In genomic region chr13:32415019-32415418, GRCh38 we compare ENCODE assay signal across 9 cellular contexts. TPM values are rescaled to one million over a fixed set of nuclear protein-coding genes. Genes with fewer than 3 reads are reported as not detected.
DNase-seq lines count a peak whose midpoint lies in the region; ATAC-seq and TF ChIP-seq lines count a peak whose summit lies in the region.
"Had no signal": no experiment of that assay in that cellular context is flagged by ENCODE, and none has a peak within 500 bp of the region (broad histone marks: within the 10 kb centered on the region; RNA-seq: fewer than 3 reads in every experiment).

No MANE protein-coding gene starts in this region.

- H3K9me3 ChIP-seq in left ventricle myocardium inferior (replicated peaks) (peaks cover 8% of the 10 kb centered on the region), OCI-LY3 (ENCODE audit: insufficient read depth, low read length) (peaks cover 6% of the 10 kb centered on the region; the same call in 1 of the 2 replicates), upper lobe of left lung (peaks cover 0 to 4% (median 0%) of the 10 kb centered on the region in 4 donors), prostate gland (no peaks in the 10 kb centered on the region)

- no peaks in the 10 kb centered on the region for H4K20me1 ChIP-seq in OCI-LY3 (ENCODE audit: insufficient read depth, low read length)

- H3K79me2 ChIP-seq in OCI-LY3 (ENCODE audit: low read length) = no peaks in the 10 kb centered on the region

- no peaks in the 10 kb centered on the region for H3K27me3 ChIP-seq in left ventricle myocardium inferior (ENCODE audit: low read depth)
- no peaks in the 10 kb centered on the region for H3K27me3 ChIP-seq in OCI-LY3 (ENCODE audit: low read depth, low read length)
- H3K27me3 ChIP-seq in upper lobe of left lung = no peaks in the 10 kb centered on the region
- H3K27me3 ChIP-seq in prostate gland (replicated peaks; ENCODE audit: insufficient read depth) = no peaks in the 10 kb centered on the region

- H3K4me1 ChIP-seq in left ventricle myocardium inferior (peaks cover 6% of the 10 kb centered on the region), OCI-LY3 (ENCODE audit: low read length) (no peaks in the 10 kb centered on the region), upper lobe of left lung (peaks cover under 1 to 3% (median under 1%) of the 10 kb centered on the region in 4 donors), prostate gland (replicated peaks) (no peaks in the 10 kb centered on the region)

- intact Hi-C loops in left ventricle myocardium inferior (cut with micrococcal nuclease) = no loop called here
- intact Hi-C loops in left ventricle myocardium superior (cut with micrococcal nuclease) = no loop called here
- intact Hi-C loops in prostate gland (cut with DNase I) = no loop called here

- H2AFZ ChIP-seq in OCI-LY3 (ENCODE audit: low read depth, low read length) = no peak overlapping the region

- H3K27ac ChIP-seq in left ventricle myocardium inferior (replicated peaks) (no peak overlapping the region), OCI-LY3 (ENCODE audit: low read length) (no peak overlapping the region), upper lobe of left lung (no peak overlapping the region), prostate gland (no peak overlapping the region)
- H3K27ac ChIP-seq: SK-N-MC had no signal

- H3K4me3 ChIP-seq in left ventricle myocardium inferior (no peak overlapping the region), OCI-LY3 (ENCODE audit: low read length) (no peak overlapping the region), upper lobe of left lung (no peak overlapping the region), prostate gland (no peak overlapping the region)
- H3K4me3 ChIP-seq: SK-N-MC had no signal

- H3K9ac ChIP-seq in OCI-LY3 (ENCODE audit: low read length) = no peak overlapping the region

- TF ChIP-seq CTCF in left ventricle myocardium inferior (IDR thresholded peaks at IDR 0.05; ENCODE audit: borderline replicate concordance) = peak; percentile 42
- TF ChIP-seq CTCF in OCI-LY3 (IDR thresholded peaks at IDR 0.05; ENCODE audit: low read depth, low read length) = peak; percentile 65
- TF ChIP-seq CTCF in upper lobe of left lung (IDR thresholded peaks at IDR 0.05) = peak in 4 of 6 experiments; percentile 22 to 32 (median 26)
- peak in 2 of 4 experiments; percentile 7 to 25 for TF ChIP-seq CTCF in prostate gland (IDR thresholded peaks at IDR 0.05)

- no peak for TF ChIP-seq POLR2A in erythroblast (IDR thresholded peaks at IDR 0.05; ENCODE audit: low read length)
- TF ChIP-seq POLR2A in upper lobe of left lung (IDR thresholded peaks at IDR 0.05) = no peak
- TF ChIP-seq POLR2A in prostate gland (IDR thresholded peaks at IDR 0.05) = no peak

- H3K36me3 ChIP-seq in left ventricle myocardium inferior = peaks cover 5% of the 10 kb centered on the region
- peaks cover 6% of the 10 kb centered on the region for H3K36me3 ChIP-seq in OCI-LY3 (replicated peaks; ENCODE audit: low read depth, low read length)
- peaks cover 0 to 6% (median 1%) of the 10 kb centered on the region in 4 donors for H3K36me3 ChIP-seq in upper lobe of left lung
- H3K36me3 ChIP-seq in prostate gland = no peaks in the 10 kb centered on the region

- no peak for TF ChIP-seq EP300 in upper lobe of left lung (IDR thresholded peaks at IDR 0.05)

- ATAC-seq in left ventricle myocardium superior (no peak), upper lobe of left lung (ENCODE audit: low FRiP score in 2 of 2) (peak in 1 of 2 donors; percentile 35), HG03280 (IDR thresholded peaks at IDR 0.05; ENCODE audit: unreplicated experiment) (no peak)

- no peak overlapping the region for H3K4me2 ChIP-seq in OCI-LY3 (ENCODE audit: low read length)

- DNase-seq in left ventricle myocardium inferior (no peak), left ventricle myocardium superior (no peak), erythroblast (lab: John Stamatoyannopoulos, UW) (peak; percentile 60 to 76), upper lobe of left lung (no peak), prostate gland (ENCODE audit: low spot score) (no peak)
- DNase-seq in activated CD8-positive, alpha-beta memory T cell treated with anti-CD3 and anti-CD28 coated beads for 24 hours = no peak

RNA-seq across cellular contexts. Expression of gene N4BP2L1, which starts 12.9 kb away (rescaled TPM):
- 4.6 TPM for total RNA-seq in left ventricle myocardium inferior
- total RNA-seq in left ventricle myocardium superior = 3.9 TPM
- 10 to 100 TPM; 15.0 to 46.3 (median 25.2) TPM for total RNA-seq in upper lobe of left lung
- 10 to 100 TPM; 20.9 to 22.7 TPM for total RNA-seq in prostate gland

Comparison
In these comparisons a context has a peak if more than half of its experiments do, and no peak if none do; other contexts are left out.
1. DNase-seq: peak in erythroblast (2 of 2); none in left ventricle myocardium inferior (single experiment), left ventricle myocardium superior (single experiment), upper lobe of left lung (0 of 2), prostate gland (single experiment) and activated CD8-positive, alpha-beta memory T cell treated with anti-CD3 and anti-CD28 coated beads for 24 hours (single experiment).